Comparison of ENCODE assay signal across 25 cellular contexts in genomic region chr7:335358-336148, GRCh38. TPM values are rescaled to one million over a fixed set of nuclear protein-coding genes. Genes with fewer than 3 reads are reported as not detected.
DNase-seq lines count a peak whose midpoint lies in the region; ATAC-seq, FAIRE-seq and TF ChIP-seq lines count a peak whose summit lies in the region.
"Had no signal": no experiment of that assay in that cellular context is flagged by ENCODE, and none has a peak within 500 bp of the region (broad histone marks: within the 10 kb centered on the region; RNA-seq: fewer than 3 reads in every experiment).

No MANE protein-coding gene starts in this region.

- H3K9ac ChIP-seq in kidney (ENCODE audit: low read length in 2 of 2), result no peak overlapping the region
- H3K9ac ChIP-seq: BLaER1, KMS-11 had no signal

- H3K36me3 ChIP-seq in right atrium auricular region (no peaks in the 10 kb centered on the region), kidney (ENCODE audit: control insufficient read depth in 1 of 2, insufficient read depth in 2 of 2, low read length in 2 of 2) (no peaks in the 10 kb centered on the region)
- H3K36me3 ChIP-seq: BLaER1, SJSA1 had no signal

- ATAC-seq in Right ventricle myocardium superior (ENCODE audit: poor library complexity), result no peak
- ATAC-seq: CD8-positive, alpha-beta T cell had no signal

- no peaks in the 10 kb centered on the region for H3K27me3 ChIP-seq in right atrium auricular region
- H3K27me3 ChIP-seq: SJSA1 had no signal

- no peak overlapping the region for H3K4me3 Mint-ChIP-seq in T-helper 2 cell treated with Interferon-gamma antibody and Interleukin-4, amounts not matched to agents 5 μg/mL and 100 μg/mL, for 36 hours
- H3K4me3 Mint-ChIP-seq in activated CD4-positive, alpha-beta T cell treated with anti-CD3 and anti-CD28 coated beads, Interleukin-2, amount 10 ng/mL, durations not matched to agents 24 days and 14 days, result no peak overlapping the region

- H3K4me3 ChIP-seq in right atrium auricular region, result no peak overlapping the region
- H3K4me3 ChIP-seq in kidney (ENCODE audit: low read length in 2 of 2), result no peak overlapping the region
- H3K4me3 ChIP-seq: BLaER1, SJSA1 had no signal

- DNase-seq in Right ventricle myocardium superior (peak; percentile 37), right atrium auricular region (ENCODE audit: low spot score) (no peak), RWPE1 (ENCODE audit: low spot score) (no peak), kidney (peak; percentile 53), substantia nigra (lab: John Stamatoyannopoulos, UW) (no peak), midbrain (lab: John Stamatoyannopoulos, UW) (no peak)
- DNase-seq in T-helper 2 cell treated with Interferon-gamma antibody and Interleukin-4, amounts not matched to agents 5 μg/mL and 100 μg/mL, for 36 hours (ENCODE audit: low spot score), result no peak
- DNase-seq in activated CD4-positive, alpha-beta T cell treated with anti-CD3 and anti-CD28 coated beads, Interleukin-2, amount 10 ng/mL, durations not matched to agents 24 days and 14 days, result no peak
- DNase-seq: CD8-positive, alpha-beta T cell; DMS53; EL; GOT3; MV-4-11; NCI-H1417; NCI-H187; NCI-H2107; NCI-H2227 treated with DMSO at 0.1 percent for 48 hours; NCI-H510A treated with DMSO at 0.1 percent for 48 hours; NCI-H774; RPMI8226 had no signal

- intact Hi-C loops in Right ventricle myocardium superior (cut with DNase I), result no loop called here
- intact Hi-C loops in kidney (cut with DNase I), result no loop called here
- intact Hi-C loops in activated CD4-positive, alpha-beta T cell treated with anti-CD3 and anti-CD28 coated beads, Interleukin-2, amount 10 ng/mL, durations not matched to agents 24 days and 14 days (cut with micrococcal nuclease), result loop anchor here (10.0 kb wide), 1 partner anchor 299 kb away; no protein-coding TSS in a partner anchor

- peaks cover 2% of the 10 kb centered on the region for H3K4me1 Mint-ChIP-seq in T-helper 2 cell treated with Interferon-gamma antibody and Interleukin-4, amounts not matched to agents 5 μg/mL and 100 μg/mL, for 36 hours (ENCODE audit: low read depth)
- H3K4me1 Mint-ChIP-seq in activated CD4-positive, alpha-beta T cell treated with anti-CD3 and anti-CD28 coated beads, Interleukin-2, amount 10 ng/mL, durations not matched to agents 24 days and 14 days, result peaks cover 4% of the 10 kb centered on the region

- H3K4me1 ChIP-seq in right atrium auricular region (peaks cover 0 to 20% of the 10 kb centered on the region in 2 donors), kidney (ENCODE audit: control insufficient read depth in 1 of 2, insufficient read depth in 1 of 2, low read depth in 1 of 2, low read length in 2 of 2) (peaks cover 0 to 10% of the 10 kb centered on the region in 2 donors)

- no peak for FAIRE-seq in kidney (lab: Jason Lieb, UNC)
- FAIRE-seq: A204.1 had no signal

- POLR2A ChIA-PET in RWPE1 (lab: Yijun Ruan, JAX; ENCODE audit: low non-redundant PET), result no interaction called here

- no peak overlapping the region for H3K27ac ChIP-seq in right atrium auricular region
- H3K27ac ChIP-seq in RWPE1, result peak overlapping the region; percentile 58
- H3K27ac ChIP-seq in kidney (ENCODE audit: low read depth in 2 of 2, low read length in 2 of 2), result no peak overlapping the region
- H3K27ac ChIP-seq in substantia nigra (ENCODE audit: low read depth, low read length, poor library complexity, severe bottlenecking), result peak overlapping the region; percentile 21
- H3K27ac ChIP-seq: BLaER1, KMS-11, SJSA1 had no signal

- no peaks in the 10 kb centered on the region for H3K27me3 Mint-ChIP-seq in T-helper 2 cell treated with Interferon-gamma antibody and Interleukin-4, amounts not matched to agents 5 μg/mL and 100 μg/mL, for 36 hours (ENCODE audit: low read depth)
- peaks cover 3% of the 10 kb centered on the region for H3K27me3 Mint-ChIP-seq in activated CD4-positive, alpha-beta T cell treated with anti-CD3 and anti-CD28 coated beads, Interleukin-2, amount 10 ng/mL, durations not matched to agents 24 days and 14 days

- peaks cover 3% of the 10 kb centered on the region for H3K36me3 Mint-ChIP-seq in T-helper 2 cell treated with Interferon-gamma antibody and Interleukin-4, amounts not matched to agents 5 μg/mL and 100 μg/mL, for 36 hours (ENCODE audit: low read depth)
- peaks cover 5% of the 10 kb centered on the region for H3K36me3 Mint-ChIP-seq in activated CD4-positive, alpha-beta T cell treated with anti-CD3 and anti-CD28 coated beads, Interleukin-2, amount 10 ng/mL, durations not matched to agents 24 days and 14 days (ENCODE audit: low read depth)
- H3K36me3 Mint-ChIP-seq: CD8-positive, alpha-beta T cell had no signal

- CTCF ChIA-PET in RWPE1 (lab: Yijun Ruan, JAX), result no interaction called here

- H3K9me3 ChIP-seq in right atrium auricular region (no peaks in the 10 kb centered on the region), kidney (ENCODE audit: control insufficient read depth in 1 of 2, low read length in 2 of 2) (no peaks in the 10 kb centered on the region)
- H3K9me3 ChIP-seq: BLaER1, SJSA1 had no signal

- no peak for TF ChIP-seq CTCF in right atrium auricular region (IDR thresholded peaks at IDR 0.05)
- no peak for TF ChIP-seq CTCF in RWPE1 (conservative IDR thresholded peaks at IDR 0.05; ENCODE audit: low read depth)
- TF ChIP-seq CTCF in kidney (IDR thresholded peaks at IDR 0.05; ENCODE audit: borderline replicate concordance, extremely low read depth, insufficient read depth), result no peak

- peaks cover 11% of the 10 kb centered on the region for H3K9me3 Mint-ChIP-seq in T-helper 2 cell treated with Interferon-gamma antibody and Interleukin-4, amounts not matched to agents 5 μg/mL and 100 μg/mL, for 36 hours
- H3K9me3 Mint-ChIP-seq in activated CD4-positive, alpha-beta T cell treated with anti-CD3 and anti-CD28 coated beads, Interleukin-2, amount 10 ng/mL, durations not matched to agents 24 days and 14 days, result peaks cover 11% of the 10 kb centered on the region
- H3K9me3 Mint-ChIP-seq: CD8-positive, alpha-beta T cell had no signal

- H3K27ac Mint-ChIP-seq in T-helper 2 cell treated with Interferon-gamma antibody and Interleukin-4, amounts not matched to agents 5 μg/mL and 100 μg/mL, for 36 hours, result no peak overlapping the region
- no peak overlapping the region for H3K27ac Mint-ChIP-seq in activated CD4-positive, alpha-beta T cell treated with anti-CD3 and anti-CD28 coated beads, Interleukin-2, amount 10 ng/mL, durations not matched to agents 24 days and 14 days
- H3K27ac Mint-ChIP-seq: CD8-positive, alpha-beta T cell had no signal

RNA-seq across cellular contexts. Expression of gene FOXL3, which starts 45.6 kb away (rescaled TPM):
- total RNA-seq in Right ventricle myocardium superior (not detected), right atrium auricular region (not detected), kidney (not detected)
- not detected for polyA plus RNA-seq in kidney (ENCODE audit: insufficient read depth, low read depth, low replicate concordance)
- not detected in 2 replicates for total RNA-seq in activated CD4-positive, alpha-beta T cell treated with anti-CD3 and anti-CD28 coated beads, Interleukin-2, amount 10 ng/mL, durations not matched to agents 24 days and 14 days
- total RNA-seq: CD8-positive, alpha-beta T cell; OCI-LY7; SJSA1 had no signal

Comparison
In these comparisons a context has a peak if more than half of its experiments do, and no peak if none do; other contexts are left out.
1. DNase-seq: peak in Right ventricle myocardium superior (single experiment) and kidney (single experiment); none in right atrium auricular region (single experiment), RWPE1 (single experiment), substantia nigra (0 of 49), midbrain (single experiment), T-helper 2 cell treated with Interferon-gamma antibody and Interleukin-4, amounts not matched to agents 5 μg/mL and 100 μg/mL, for 36 hours (single experiment) and activated CD4-positive, alpha-beta T cell treated with anti-CD3 and anti-CD28 coated beads, Interleukin-2, amount 10 ng/mL, durations not matched to agents 24 days and 14 days (single experiment).
2. H3K27ac ChIP-seq: peak in RWPE1 (single experiment) and substantia nigra (single experiment); none in right atrium auricular region (0 of 2) and kidney (0 of 2).